Comparison of ENCODE assay signal across 8 cellular contexts in the genomic region with DNA sequence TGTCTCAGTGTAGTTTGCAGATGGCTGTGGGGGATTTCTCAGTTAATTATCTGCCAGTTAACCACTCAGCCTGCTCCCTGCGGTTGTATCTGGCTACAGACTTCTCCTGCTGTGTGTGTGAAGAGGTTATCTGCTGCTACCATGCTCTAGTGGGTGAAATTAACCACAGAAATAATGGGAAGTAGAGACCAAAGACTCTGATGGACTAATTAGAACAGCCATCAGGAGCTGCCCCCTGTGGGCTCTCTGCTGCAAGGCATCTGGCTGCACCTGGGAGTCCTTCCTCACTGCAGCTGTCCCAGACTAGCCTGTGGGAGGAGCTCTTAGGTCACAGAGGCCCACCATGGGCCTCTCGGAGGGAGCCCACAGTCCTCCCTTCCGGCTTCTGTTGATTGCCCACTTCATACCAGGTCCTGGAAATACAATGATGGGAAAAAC.
DNase-seq lines count a peak whose midpoint lies in the region; ATAC-seq and TF ChIP-seq lines count a peak whose summit lies in the region.

No MANE protein-coding gene starts in this region.

- no peak for DNase-seq in DND-41
- no peak for DNase-seq in HFF-Myc (ENCODE audit: extremely low read depth, low read depth)
- peak; percentile 95 for DNase-seq in NCI-H69 (lab: John Stamatoyannopoulos, UW)
- peak; percentile 21 for DNase-seq in fibroblast of mammary gland (ENCODE audit: low read depth)
- no peak for DNase-seq in AG08395 (ENCODE audit: low spot score)
- DNase-seq in activated naive CD4-positive, alpha-beta T cell (lab: John Stamatoyannopoulos, UW) = no peak
- DNase-seq in occipital lobe (lab: John Stamatoyannopoulos, UW) = no peak
- DNase-seq in coronary artery (ENCODE audit: low spot score) = no peak

- H3K9ac ChIP-seq in DND-41 (ENCODE audit: low read depth, low read length) = no peak overlapping the region

- H2AFZ ChIP-seq in DND-41 (ENCODE audit: low read depth, low read length) = no peak overlapping the region

- no peaks in the 10 kb centered on the region for H3K4me1 ChIP-seq in DND-41 (ENCODE audit: insufficient read depth, low read length)

- H3K79me2 ChIP-seq in DND-41 (ENCODE audit: insufficient read depth, low read length) = no peaks in the 10 kb centered on the region

- peak; percentile 50; the same call in 1 of the 3 replicates for ATAC-seq in DND-41 (ENCODE audit: insufficient read depth, low read depth)

- no peak overlapping the region for H3K4me2 ChIP-seq in DND-41 (ENCODE audit: insufficient read depth, low read length)

- TF ChIP-seq CTCF in DND-41 (IDR thresholded peaks at IDR 0.05; ENCODE audit: borderline replicate concordance, extremely low read depth, low read length, poor library complexity, severe bottlenecking) (peak; percentile 16), HFF-Myc (IDR thresholded peaks at IDR 0.05; ENCODE audit: low read depth, low read length, missing control alignments) (peak; percentile 34), fibroblast of mammary gland (conservative IDR thresholded peaks at IDR 0.05; ENCODE audit: control insufficient read depth, insufficient read depth, low read depth, low read length) (peak; percentile 18), coronary artery (IDR thresholded peaks at IDR 0.05) (no peak)

- H3K4me3 ChIP-seq in DND-41 (ENCODE audit: low read depth in 1 of 2, low read length in 2 of 2) (no peak overlapping the region), HFF-Myc (replicated peaks; ENCODE audit: low read depth, low read length) (no peak overlapping the region), fibroblast of mammary gland (ENCODE audit: control insufficient read depth, low read depth, low read length) (no peak overlapping the region), coronary artery (no peak overlapping the region)

- no peaks in the 10 kb centered on the region for H3K27me3 ChIP-seq in DND-41 (ENCODE audit: insufficient read depth, low read length, poor library complexity)

- no peaks in the 10 kb centered on the region for H3K36me3 ChIP-seq in DND-41 (ENCODE audit: insufficient read depth, low read length)

- H3K27ac ChIP-seq in DND-41 (ENCODE audit: low read length) (no peak overlapping the region), coronary artery (no peak overlapping the region)

- no peaks in the 10 kb centered on the region for H3K9me3 ChIP-seq in DND-41 (ENCODE audit: insufficient read depth, low read length, severe bottlenecking)

- peaks cover 7% of the 10 kb centered on the region; the same call in 1 of the 2 replicates for H4K20me1 ChIP-seq in DND-41 (ENCODE audit: insufficient read depth, low read length)

Comparison
In these comparisons a context has a peak if more than half of its experiments do, and no peak if none do; other contexts are left out.
1. DNase-seq: peak in NCI-H69 (single experiment) and fibroblast of mammary gland (single experiment); none in DND-41 (single experiment), HFF-Myc (single experiment), AG08395 (single experiment), activated naive CD4-positive, alpha-beta T cell (0 of 4), occipital lobe (single experiment) and coronary artery (single experiment).